In the genomic region with DNA sequence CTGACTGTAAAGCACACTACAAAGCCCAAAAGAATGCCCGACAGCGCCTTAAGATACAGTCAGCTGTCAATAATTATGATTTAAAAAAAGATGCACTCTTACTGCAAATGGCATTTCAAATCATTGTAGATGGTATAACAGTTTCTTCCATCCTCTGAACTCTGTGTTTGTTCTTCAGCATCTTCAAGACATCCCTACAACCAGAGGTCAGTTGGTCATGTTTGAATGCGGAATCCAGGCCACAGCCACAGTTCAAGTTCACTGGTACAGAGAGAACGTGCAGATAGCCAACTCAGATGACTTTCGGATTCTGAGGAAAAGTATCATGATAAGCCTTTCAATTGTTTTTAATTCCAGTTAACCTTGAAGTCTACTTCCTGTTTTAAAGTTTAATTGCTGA, we compare ENCODE assay signal across 18 cellular contexts. TPM values are rescaled to one million over a fixed set of nuclear protein-coding genes. Genes with fewer than 3 reads are reported as not detected.
DNase-seq lines count a peak whose midpoint lies in the region; ATAC-seq and TF ChIP-seq lines count a peak whose summit lies in the region.
"Had no signal": no experiment of that assay in that cellular context is flagged by ENCODE, and none has a peak within 500 bp of the region (broad histone marks: within the 10 kb centered on the region; RNA-seq: fewer than 3 reads in every experiment).

No MANE protein-coding gene starts in this region.

- ATAC-seq in HG02571 (IDR thresholded peaks at IDR 0.05; ENCODE audit: unreplicated experiment) (no peak), mucosa of descending colon (no peak)

- no peak for TF ChIP-seq EP300 in suprapubic skin (IDR thresholded peaks at IDR 0.05)

- H2BK120ac ChIP-seq in neuronal stem cell (ENCODE audit: low read depth, low read length) = no peak overlapping the region

- no peak for TF ChIP-seq POLR2A in suprapubic skin (IDR thresholded peaks at IDR 0.05)

- H3K36me3 ChIP-seq in Karpas-422 (ENCODE audit: insufficient read depth, low read length) = no peaks in the 10 kb centered on the region
- H3K36me3 ChIP-seq in fibroblast of lung (ENCODE audit: control insufficient read depth, insufficient read depth, low read length) = no peaks in the 10 kb centered on the region
- no peaks in the 10 kb centered on the region for H3K36me3 ChIP-seq in suprapubic skin
- no peaks in the 10 kb centered on the region for H3K36me3 ChIP-seq in neuronal stem cell (replicated peaks in 1 of 2; ENCODE audit: control insufficient read depth in 2 of 2, insufficient read depth in 2 of 2, low read length in 2 of 2)
- no peaks in the 10 kb centered on the region for H3K36me3 ChIP-seq in mucosa of descending colon (ENCODE audit: low read depth)

- H2BK5ac ChIP-seq in neuronal stem cell (ENCODE audit: low read length) = no peak overlapping the region

- intact Hi-C loops in mucosa of descending colon (cut with DNase I, micrococcal nuclease) = no loop called here

- WGBS in suprapubic skin = 75% methylated on average over 5 of the region's 5 CpGs
- no CpG with 5 or more reads among the region's 5 CpGs for WGBS in neuronal stem cell (ENCODE audit: extremely low coverage in 2 of 2, insufficient read length in 2 of 2, insufficient replicate concordance in 1 of 2), 2 donors

- H4K91ac ChIP-seq in neuronal stem cell (ENCODE audit: low read depth, low read length, poor library complexity) = no peak overlapping the region

- H3K9me2 ChIP-seq in Karpas-422 (replicated peaks; ENCODE audit: insufficient read depth, low read length) = no peaks in the 10 kb centered on the region

- H3K4me3 ChIP-seq in Karpas-422 (ENCODE audit: low read length) (no peak overlapping the region), fibroblast of lung (replicated peaks in 1 of 4; ENCODE audit: control extremely low read depth in 1 of 4, insufficient read depth in 1 of 4, low read depth in 3 of 4, low read length in 4 of 4) (no peak overlapping the region), suprapubic skin (peak overlapping the region; percentile 8), neuronal stem cell (ENCODE audit: low read length in 2 of 2) (no peak overlapping the region), mucosa of descending colon (no peak overlapping the region)

- H3K23ac ChIP-seq in neuronal stem cell (ENCODE audit: low read depth, low read length, poor library complexity) = no peak overlapping the region

- H3K79me1 ChIP-seq in neuronal stem cell (ENCODE audit: low read depth, low read length) = no peaks in the 10 kb centered on the region

- no peak overlapping the region for H3K9ac ChIP-seq in Karpas-422 (ENCODE audit: low read length)
- no peak overlapping the region for H3K9ac ChIP-seq in fibroblast of lung (ENCODE audit: insufficient read depth, low read length)
- no peak overlapping the region for H3K9ac ChIP-seq in neuronal stem cell (ENCODE audit: low read depth, low read length, poor library complexity)

- H4K8ac ChIP-seq in neuronal stem cell (ENCODE audit: low read depth, low read length) = no peak overlapping the region

- no peak overlapping the region for H2AK5ac ChIP-seq in neuronal stem cell (ENCODE audit: low read depth, low read length)

- H3K27me3 ChIP-seq in Karpas-422 (ENCODE audit: low read length) = no peaks in the 10 kb centered on the region
- no peaks in the 10 kb centered on the region for H3K27me3 ChIP-seq in fibroblast of lung (ENCODE audit: control insufficient read depth, insufficient read depth, low read length)
- H3K27me3 ChIP-seq in suprapubic skin = no peaks in the 10 kb centered on the region
- H3K27me3 ChIP-seq in neuronal stem cell (ENCODE audit: control insufficient read depth in 3 of 3, insufficient read depth in 3 of 3, low read depth in 1 of 3, low read length in 3 of 3) = peaks cover 0 to 26% (median 0%) of the 10 kb centered on the region in 3 experiments

- DNase-seq in Karpas-422 (no peak), fibroblast of lung (ENCODE audit: low read depth in 2 of 2) (no peak), midbrain (lab: John Stamatoyannopoulos, UW) (peak; percentile 41), suprapubic skin (ENCODE audit: low spot score in 2 of 2) (no peak), neuronal stem cell (ENCODE audit: low spot score) (no peak), mucosa of descending colon (no peak)
- DNase-seq: activated CD4-positive, alpha-beta T cell treated with anti-CD3 and anti-CD28 coated beads for 48 hours; activated naive CD4-positive, alpha-beta T cell treated with Interleukin-2 at 50 U/mL for 16 hours; aorta; effector memory CD8-positive, alpha-beta T cell; H9; kidney glomerular epithelial cell; stimulated activated CD4-positive, alpha-beta T cell treated with anti-CD3 and anti-CD28 coated beads, Interleukin-4, amount 100 ng/mL, for 24 hours had no signal

- H2BK15ac ChIP-seq in neuronal stem cell (ENCODE audit: low read length) = no peak overlapping the region

- H3K14ac ChIP-seq in neuronal stem cell (ENCODE audit: low read length) = no peak overlapping the region

- no peak overlapping the region for H3K18ac ChIP-seq in neuronal stem cell (ENCODE audit: low read length)

- H4K20me1 ChIP-seq in Karpas-422 (ENCODE audit: insufficient read depth, low read depth, low read length) (no peaks in the 10 kb centered on the region), fibroblast of lung (ENCODE audit: control insufficient read depth, extremely low read depth, insufficient read depth, low read length) (no peaks in the 10 kb centered on the region)

- no peak overlapping the region for H3K27ac ChIP-seq in Karpas-422 (ENCODE audit: low read length)
- no peak overlapping the region for H3K27ac ChIP-seq in fibroblast of lung (ENCODE audit: insufficient read depth, low read length)
- no peak overlapping the region for H3K27ac ChIP-seq in suprapubic skin
- H3K27ac ChIP-seq in neuronal stem cell (replicated peaks; ENCODE audit: low read length) = no peak overlapping the region

- H3K4me2 ChIP-seq in Karpas-422 (ENCODE audit: low read depth, low read length, poor library complexity, severe bottlenecking) (peak overlapping the region; percentile 52), fibroblast of lung (ENCODE audit: extremely low read depth, insufficient read depth, low read length) (peak overlapping the region; percentile 64), neuronal stem cell (ENCODE audit: insufficient read depth, low read length, poor library complexity, severe bottlenecking) (no peak overlapping the region)

- no peak overlapping the region for H2BK12ac ChIP-seq in neuronal stem cell (ENCODE audit: low read length)

- H3K4me1 ChIP-seq in Karpas-422 (ENCODE audit: low read length) (peaks cover 14% of the 10 kb centered on the region), fibroblast of lung (ENCODE audit: control insufficient read depth, extremely low read depth, insufficient read depth, low read length) (peaks cover 2% of the 10 kb centered on the region), suprapubic skin (peaks cover 5% of the 10 kb centered on the region), neuronal stem cell (ENCODE audit: control insufficient read depth in 2 of 2, insufficient read depth in 1 of 2, low read depth in 1 of 2, low read length in 2 of 2) (peaks cover 0 to 1% of the 10 kb centered on the region in 2 donors), mucosa of descending colon (ENCODE audit: low read depth) (no peaks in the 10 kb centered on the region)

- H3K4ac ChIP-seq in neuronal stem cell (ENCODE audit: low read length) = no peak overlapping the region

- H3K79me2 ChIP-seq in Karpas-422 (ENCODE audit: low read length) (no peaks in the 10 kb centered on the region), fibroblast of lung (ENCODE audit: control insufficient read depth, insufficient read depth, low read length) (no peaks in the 10 kb centered on the region)

- H3K9me3 ChIP-seq in Karpas-422 (ENCODE audit: low read length) (no peaks in the 10 kb centered on the region), fibroblast of lung (ENCODE audit: control insufficient read depth, insufficient read depth, low read depth, low read length) (no peaks in the 10 kb centered on the region), suprapubic skin (no peaks in the 10 kb centered on the region), neuronal stem cell (replicated peaks in 1 of 2; ENCODE audit: control insufficient read depth in 2 of 2, insufficient read depth in 1 of 2, low read depth in 1 of 2, low read length in 2 of 2) (no peaks in the 10 kb centered on the region), mucosa of descending colon (no peaks in the 10 kb centered on the region)

- H2AFZ ChIP-seq in Karpas-422 (ENCODE audit: low read length) = 0 out of 2 replicates have a peak overlapping the region, but pooled peaks have one; percentile 32
- H2AFZ ChIP-seq in fibroblast of lung (ENCODE audit: low read length) = peak overlapping the region; percentile 81
- H2AFZ ChIP-seq in neuronal stem cell (ENCODE audit: low read length) = no peak overlapping the region

- TF ChIP-seq CTCF in fibroblast of lung (conservative IDR thresholded peaks at IDR 0.05 in 1 of 2, IDR thresholded peaks at IDR 0.05 in 1 of 2; ENCODE audit: low read depth in 1 of 2, low read length in 2 of 2) (no peak), suprapubic skin (IDR thresholded peaks at IDR 0.05) (no peak), mucosa of descending colon (IDR thresholded peaks at IDR 0.05) (no peak)

RNA-seq across cellular contexts. Expression of gene MYOT, which starts 8.7 kb away (rescaled TPM):
- not detected in 2 replicates for total RNA-seq in Karpas-422 (2014; rRNA removed; shearing (Covaris generic); ENCODE audit: low replicate concordance)
- total RNA-seq in fibroblast of lung (not detected in 2 replicates), suprapubic skin (1 to 10 TPM in 1 of 4 donors, not detected in 3; 1.8 TPM), mucosa of descending colon (1 to 10 TPM in 2 of 3 donors, under 1 TPM in 1; 0.84 to 8.4 (median 2.0) TPM)
- not detected in 2 replicates for polyA plus RNA-seq in fibroblast of lung
- not detected in 2 replicates for polyA plus RNA-seq in fibroblast of lung (2012)
- polyA minus RNA-seq in fibroblast of lung (ENCODE audit: low replicate concordance) = not detected in 2 replicates
- polyA plus RNA-seq in neuronal stem cell (2013, experiment 1 of 2) = not detected
- not detected for polyA plus RNA-seq in neuronal stem cell (2013, experiment 2 of 2)
- total RNA-seq: H9 had no signal
- polyA plus RNA-seq: BJ had no signal

RNA-seq across cellular contexts. Expression of gene PKD2L2, which starts 30.3 kb away (rescaled TPM):
- not detected in 2 replicates for total RNA-seq in Karpas-422 (2014; rRNA removed; shearing (Covaris generic); ENCODE audit: low replicate concordance)
- total RNA-seq in fibroblast of lung = 0.26 TPM in 1 of 2 replicates, not detected in the other
- polyA plus RNA-seq in fibroblast of lung = not detected in 2 replicates
- polyA plus RNA-seq in fibroblast of lung (2012) = not detected in 2 replicates
- polyA minus RNA-seq in fibroblast of lung (ENCODE audit: low replicate concordance) = not detected in 2 replicates
- not detected for total RNA-seq in suprapubic skin
- not detected for polyA plus RNA-seq in neuronal stem cell (2013, experiment 1 of 2)
- not detected for polyA plus RNA-seq in neuronal stem cell (2013, experiment 2 of 2)
- total RNA-seq in mucosa of descending colon = not detected
- total RNA-seq: aorta, cerebellum, H9, mucosa of gallbladder had no signal
- polyA plus RNA-seq: aorta, BJ, small intestine had no signal
